In the genomic region with DNA sequence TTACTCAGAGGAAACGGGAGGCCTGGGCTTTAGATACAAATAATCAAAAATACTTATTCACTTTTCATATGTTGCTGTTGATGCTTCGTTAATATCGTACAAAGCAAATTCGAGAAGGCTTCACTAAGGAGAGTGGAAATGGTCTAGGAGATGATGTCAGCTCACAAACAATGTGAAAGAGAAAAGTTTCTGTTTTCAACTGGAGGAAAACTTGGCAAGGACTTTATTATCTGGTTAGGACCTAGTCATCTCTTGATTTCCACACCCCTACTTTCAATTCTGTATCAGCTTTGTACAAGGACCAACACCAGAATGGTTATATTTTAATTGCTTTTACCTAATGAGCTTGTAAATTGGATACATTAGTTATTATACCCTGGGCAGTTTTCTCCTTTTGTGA, we compare ENCODE assay signal across 17 cellular contexts.
DNase-seq lines count a peak whose midpoint lies in the region; ATAC-seq, FAIRE-seq and TF ChIP-seq lines count a peak whose summit lies in the region.
"Had no signal": no experiment of that assay in that cellular context is flagged by ENCODE, and none has a peak within 500 bp of the region (broad histone marks: within the 10 kb centered on the region; RNA-seq: fewer than 3 reads in every experiment).

No MANE protein-coding gene starts in this region.

- H4K20me1 ChIP-seq in GM12878 (ENCODE audit: control insufficient read depth, insufficient read depth), result no peaks in the 10 kb centered on the region

- WGBS in GM12878 (ENCODE audit: insufficient coverage, insufficient replicate concordance, low lambda C conversion rate, missing lambda C conversion rate), result 73% methylated on average over 4 of the region's 4 CpGs
- 71 to 74% methylated on average over 4 of the region's 4 CpGs for WGBS in body of pancreas, 2 donors

- no peak for TF ChIP-seq RAD21 in GM12878 (IDR thresholded peaks at IDR 0.05; ENCODE audit: insufficient read depth, low read depth, low read length)

- H3K27ac ChIP-seq in GM12878 (ENCODE audit: control insufficient read depth, insufficient read depth) (no peak overlapping the region), left ventricle myocardium inferior (replicated peaks) (peak overlapping the region; percentile 55), subcutaneous abdominal adipose tissue (ENCODE audit: low read depth, low read length) (no peak overlapping the region), body of pancreas (no peak overlapping the region), A673 (ENCODE audit: low read depth, low read length, poor library complexity, severe bottlenecking) (no peak overlapping the region)

- SMC1A ChIA-PET in GM12878 (lab: Charles Lee; ENCODE audit: uncharacterized antibody, unreplicated experiment), result interaction anchor here (0.8 to 1.6 kb wide), 3 partner anchors 11 to 31 kb away, joined by 3 read pairs; no protein-coding TSS in a partner anchor

- no peak for TF ChIP-seq EP300 in GM12878 (IDR thresholded peaks at IDR 0.05; ENCODE audit: borderline replicate concordance in 1 of 2, control insufficient read depth in 1 of 2, low read depth in 2 of 2, low read length in 2 of 2)

- in situ Hi-C loops in GM12878 (cut with MboI), result no loop called here

- peak; percentile 54 for ATAC-seq in GM19463 (IDR thresholded peaks at IDR 0.05; ENCODE audit: unreplicated experiment)
- no peak for ATAC-seq in GM12878
- no peak for ATAC-seq in body of pancreas
- ATAC-seq: activated CD8-positive, alpha-beta T cell treated with anti-CD3 and anti-CD28 coated beads, Interleukin-2, amount 10 ng/mL, durations not matched to agents 7 days and 5 days; PC-3 had no signal

- H3K36me3 ChIP-seq in GM12878 (ENCODE audit: control insufficient read depth in 2 of 2, insufficient read depth in 2 of 2, low read length in 1 of 2), result no peaks in the 10 kb centered on the region
- H3K36me3 ChIP-seq in left ventricle myocardium inferior, result no peaks in the 10 kb centered on the region
- no peaks in the 10 kb centered on the region for H3K36me3 ChIP-seq in subcutaneous abdominal adipose tissue (ENCODE audit: control insufficient read depth in 5 of 5, insufficient read depth in 5 of 5, low read length in 5 of 5)
- H3K36me3 ChIP-seq in body of pancreas (replicated peaks in 1 of 2; ENCODE audit: insufficient read depth in 1 of 2, low read depth in 2 of 2), result no peaks in the 10 kb centered on the region
- no peaks in the 10 kb centered on the region for H3K36me3 ChIP-seq in A673 (ENCODE audit: insufficient read depth, low read length, poor library complexity, severe bottlenecking)

- no peak overlapping the region for H2AFZ ChIP-seq in GM12878 (ENCODE audit: control insufficient read depth, low read depth, low read length)

- intact Hi-C loops in GM12878 (cut with micrococcal nuclease; ENCODE audit: unreplicated experiment) (no loop called here), left ventricle myocardium inferior (cut with micrococcal nuclease) (no loop called here), body of pancreas (cut with DNase I) (no loop called here), A673 (cut with micrococcal nuclease; ENCODE audit: unreplicated experiment) (no loop called here)

- BruUV-seq in GM12878 (replicated peaks; lab: Mats Ljungman, UMichigan) (no TSS peak), A673 (replicated peaks; lab: Mats Ljungman, UMichigan) (no TSS peak)

- POLR2A ChIA-PET in GM12878 (lab: Charles Lee), result interaction anchor here (0.9 kb wide), 1 partner anchor 29 kb away, joined by 7 read pairs; no protein-coding TSS in a partner anchor
- POLR2A ChIA-PET in A673 (lab: Charles Lee; ENCODE audit: low non-redundant PET), result no interaction called here

- H3K9ac ChIP-seq in GM12878 (ENCODE audit: control insufficient read depth, insufficient read depth, low read length), result no peak overlapping the region
- H3K9ac ChIP-seq in subcutaneous abdominal adipose tissue (ENCODE audit: low read length in 5 of 5), result peak overlapping the region in 1 of 5 donors; percentile 13

- H3K27me3 ChIP-seq in GM12878 (replicated peaks in 1 of 2; ENCODE audit: control insufficient read depth in 2 of 2, insufficient read depth in 2 of 2, low read length in 1 of 2), result no peaks in the 10 kb centered on the region
- no peaks in the 10 kb centered on the region for H3K27me3 ChIP-seq in left ventricle myocardium inferior (ENCODE audit: low read depth)
- peaks cover 0 to 5% (median 2%) of the 10 kb centered on the region in 5 donors for H3K27me3 ChIP-seq in subcutaneous abdominal adipose tissue (ENCODE audit: control insufficient read depth in 5 of 5, insufficient read depth in 4 of 5, low read length in 5 of 5)
- no peaks in the 10 kb centered on the region for H3K27me3 ChIP-seq in body of pancreas
- H3K27me3 ChIP-seq in A673 (replicated peaks; ENCODE audit: insufficient read depth, low read depth, low read length, poor library complexity), result peaks cover 40% of the 10 kb centered on the region

- peak; percentile 54 for FAIRE-seq in GM12878 (lab: Jason Lieb, UNC)

- no peak overlapping the region for H3K4me3 ChIP-seq in GM12878
- peak overlapping the region; percentile 40 for H3K4me3 ChIP-seq in left ventricle myocardium inferior
- H3K4me3 ChIP-seq in subcutaneous abdominal adipose tissue (ENCODE audit: low read depth in 1 of 5, low read length in 5 of 5), result peak overlapping the region; percentile 25 to 64 (median 41)
- no peak overlapping the region for H3K4me3 ChIP-seq in body of pancreas
- H3K4me3 ChIP-seq in A673 (ENCODE audit: low read depth, low read length, poor library complexity, severe bottlenecking), result no peak overlapping the region

- DNase-seq in GM12878 (ENCODE audit: low read depth, low spot score) (no peak), left ventricle myocardium inferior (no peak), body of pancreas (no peak), A673 (ENCODE audit: low spot score) (no peak), GOT3 (lab: John Stamatoyannopoulos, UW) (no peak)
- DNase-seq in activated T-cell treated with anti-CD3 and anti-CD28 coated beads, Interleukin-2, amount 50 U/mL, for 1 hour, result no peak
- DNase-seq: activated CD8-positive, alpha-beta T cell treated with anti-CD3 and anti-CD28 coated beads, Interleukin-2, amount 10 ng/mL, durations not matched to agents 7 days and 5 days; DMS53; erythroblast; H9; naive B cell; NCI-H2081; NCI-H526 treated with DMSO at 0.1 percent for 48 hours; PC-3; posterior cingulate gyrus had no signal

- H3K9me3 ChIP-seq in GM12878 (replicated peaks; ENCODE audit: control insufficient read depth, insufficient read depth, low read length) (no peaks in the 10 kb centered on the region; the same call in 1 of the 3 replicates), left ventricle myocardium inferior (replicated peaks) (no peaks in the 10 kb centered on the region), subcutaneous abdominal adipose tissue (ENCODE audit: control insufficient read depth in 5 of 5, low read length in 5 of 5) (no peaks in the 10 kb centered on the region), body of pancreas (no peaks in the 10 kb centered on the region), A673 (ENCODE audit: low read depth, low read length, poor library complexity, severe bottlenecking) (no peaks in the 10 kb centered on the region)

- CTCF ChIA-PET in GM12878 (lab: Yijun Ruan, JAX) (interaction anchor here (0.6 to 1.6 kb wide), 5 partner anchors 10 to 535 kb away, joined by 3 to 4 read pairs (median 3); no protein-coding TSS in a partner anchor), A673 (lab: Charles Lee) (no interaction called here)

- H3K79me2 ChIP-seq in GM12878 (ENCODE audit: control insufficient read depth, insufficient read depth, low read length), result no peaks in the 10 kb centered on the region

- TF ChIP-seq POLR2A in GM12878 (IDR thresholded peaks at IDR 0.05; ENCODE audit: low read depth, low read length) (no peak), body of pancreas (IDR thresholded peaks at IDR 0.05) (no peak)

- H3K4me1 ChIP-seq in GM12878 (ENCODE audit: control insufficient read depth, insufficient read depth, low read length) (no peaks in the 10 kb centered on the region), left ventricle myocardium inferior (no peaks in the 10 kb centered on the region), subcutaneous abdominal adipose tissue (ENCODE audit: control insufficient read depth in 5 of 5, insufficient read depth in 5 of 5, low read length in 5 of 5) (peaks cover 0 to 5% (median 0%) of the 10 kb centered on the region in 5 donors), body of pancreas (no peaks in the 10 kb centered on the region), A673 (ENCODE audit: insufficient read depth, low read length, poor library complexity, severe bottlenecking) (no peaks in the 10 kb centered on the region)

- RAD21 ChIA-PET in GM12878 (lab: Charles Lee; ENCODE audit: unreplicated experiment), result interaction anchor here (0.7 to 1.2 kb wide), 2 partner anchors 19 to 173 kb away, joined by 3 read pairs; no protein-coding TSS in a partner anchor

- no peak for TF ChIP-seq CTCF in GM12878 (IDR thresholded peaks at IDR 0.05 in 2 of 3, conservative IDR thresholded peaks at IDR 0.05 in 1 of 3; ENCODE audit: control insufficient read depth in 2 of 3, extremely low read depth in 1 of 3, insufficient read depth in 1 of 3, low read depth in 3 of 3, low read length in 3 of 3)
- TF ChIP-seq CTCF in left ventricle myocardium inferior (IDR thresholded peaks at IDR 0.05; ENCODE audit: borderline replicate concordance), result no peak
- TF ChIP-seq CTCF in body of pancreas (IDR thresholded peaks at IDR 0.05), result no peak
- TF ChIP-seq CTCF in A673 (conservative IDR thresholded peaks at IDR 0.05; ENCODE audit: low read depth, low read length), result no peak

- no peak overlapping the region for H3K4me2 ChIP-seq in GM12878 (ENCODE audit: control insufficient read depth, insufficient read depth)

TF ChIP-seq in GM12878, 131 proteins besides CTCF, POLR2A, EP300 and RAD21:
- TF ChIP-seq MTA2 (IDR thresholded peaks at IDR 0.05; ENCODE audit: low read depth), result peak; percentile 25; the same call in 1 of the 2 replicates
- no peak for TF ChIP-seq PML (IDR thresholded peaks at IDR 0.05; ENCODE audit: low read length)
- TF ChIP-seq, protein P1, sequence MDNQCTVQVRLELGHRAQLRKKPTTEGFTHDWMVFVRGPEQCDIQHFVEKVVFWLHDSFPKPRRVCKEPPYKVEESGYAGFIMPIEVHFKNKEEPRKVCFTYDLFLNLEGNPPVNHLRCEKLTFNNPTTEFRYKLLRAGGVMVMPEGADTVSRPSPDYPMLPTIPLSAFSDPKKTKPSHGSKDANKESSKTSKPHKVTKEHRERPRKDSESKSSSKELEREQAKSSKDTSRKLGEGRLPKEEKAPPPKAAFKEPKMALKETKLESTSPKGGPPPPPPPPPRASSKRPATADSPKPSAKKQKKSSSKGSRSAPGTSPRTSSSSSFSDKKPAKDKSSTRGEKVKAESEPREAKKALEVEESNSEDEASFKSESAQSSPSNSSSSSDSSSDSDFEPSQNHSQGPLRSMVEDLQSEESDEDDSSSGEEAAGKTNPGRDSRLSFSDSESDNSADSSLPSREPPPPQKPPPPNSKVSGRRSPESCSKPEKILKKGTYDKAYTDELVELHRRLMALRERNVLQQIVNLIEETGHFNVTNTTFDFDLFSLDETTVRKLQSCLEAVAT (IDR thresholded peaks at IDR 0.05), result 0 out of 2 replicates have a peak, but pooled peaks have one; percentile 42

Comparison
In these comparisons a context has a peak if more than half of its experiments do, and no peak if none do; other contexts are left out.
1. H3K4me3 ChIP-seq: peak in left ventricle myocardium inferior (single experiment) and subcutaneous abdominal adipose tissue (5 of 5); none in GM12878 (single experiment), body of pancreas (0 of 2) and A673 (single experiment).